In genomic region chr11:113313601-113314000, GRCh38 we compare ENCODE assay signal across 8 cellular contexts. TPM values are rescaled to one million over a fixed set of nuclear protein-coding genes. Genes with fewer than 3 reads are reported as not detected.
DNase-seq lines count a peak whose midpoint lies in the region; ATAC-seq and TF ChIP-seq lines count a peak whose summit lies in the region.

No MANE protein-coding gene starts in this region.

- peaks cover 29% of the 10 kb centered on the region for H3K4me1 Mint-ChIP-seq in activated T-cell treated with anti-CD3 and anti-CD28 coated beads, Interleukin-2, amount 50 U/mL, for 4 hours (ENCODE audit: low read depth)
- peaks cover 23% of the 10 kb centered on the region for H3K4me1 Mint-ChIP-seq in activated CD4-positive, alpha-beta memory T cell treated with anti-CD3 and anti-CD28 coated beads for 36 hours (ENCODE audit: low read depth)

- no peak overlapping the region for H3K27ac Mint-ChIP-seq in activated CD4-positive, alpha-beta memory T cell treated with anti-CD3 and anti-CD28 coated beads for 36 hours

- no peak for DNase-seq in activated T-cell treated with anti-CD3 and anti-CD28 coated beads, Interleukin-2, amount 50 U/mL, for 4 hours
- no peak for DNase-seq in activated T-cell treated with anti-CD3 and anti-CD28 coated beads for 4 hours
- DNase-seq in activated CD4-positive, alpha-beta memory T cell treated with anti-CD3 and anti-CD28 coated beads for 36 hours = peak; percentile 44
- DNase-seq in thoracic aorta (ENCODE audit: low spot score) = no peak
- DNase-seq in SKM-1 (lab: John Stamatoyannopoulos, UW; ENCODE audit: unreplicated experiment) = no peak
- no peak for DNase-seq in NOMO-1 (lab: John Stamatoyannopoulos, UW; ENCODE audit: unreplicated experiment in 2 of 2)

- TF ChIP-seq CTCF in thoracic aorta (IDR thresholded peaks at IDR 0.05) = no peak

- H3K4me1 ChIP-seq in thoracic aorta (ENCODE audit: control insufficient read depth in 1 of 2, low read depth in 2 of 2) = peaks cover 4 to 18% of the 10 kb centered on the region in 2 donors

- peaks cover 16% of the 10 kb centered on the region for H3K36me3 Mint-ChIP-seq in activated T-cell treated with anti-CD3 and anti-CD28 coated beads, Interleukin-2, amount 50 U/mL, for 4 hours (ENCODE audit: insufficient read depth)
- peaks cover 13% of the 10 kb centered on the region for H3K36me3 Mint-ChIP-seq in activated CD4-positive, alpha-beta memory T cell treated with anti-CD3 and anti-CD28 coated beads for 36 hours

- peak overlapping the region; percentile 83 for H3K4me3 Mint-ChIP-seq in activated T-cell treated with anti-CD3 and anti-CD28 coated beads, Interleukin-2, amount 50 U/mL, for 4 hours
- H3K4me3 Mint-ChIP-seq in activated CD4-positive, alpha-beta memory T cell treated with anti-CD3 and anti-CD28 coated beads for 36 hours = peak overlapping the region; percentile 83

- H3K27me3 ChIP-seq in thoracic aorta (replicated peaks; ENCODE audit: insufficient read depth) = no peaks in the 10 kb centered on the region

- POLR2A ChIA-PET in activated CD4-positive, alpha-beta memory T cell treated with anti-CD3 and anti-CD28 coated beads for 36 hours (lab: Charles Lee) = interaction anchor here (0.6 to 1.1 kb wide), 2 partner anchors 9 to 88 kb away, joined by 3 to 4 read pairs; no protein-coding TSS in a partner anchor

- H3K9me3 ChIP-seq in iPS-18c (ENCODE audit: control insufficient read depth, insufficient read depth, low read length) (no peaks in the 10 kb centered on the region), thoracic aorta (no peaks in the 10 kb centered on the region)

- H3K4me3 ChIP-seq in iPS-18c (ENCODE audit: insufficient read depth, low read depth, low read length) = peak overlapping the region; percentile 21; the same call in 1 of the 2 replicates
- H3K4me3 ChIP-seq in thoracic aorta = peak overlapping the region; percentile 77

- CTCF ChIA-PET in activated CD4-positive, alpha-beta memory T cell treated with anti-CD3 and anti-CD28 coated beads for 36 hours (lab: Charles Lee) = interaction anchor here (0.8 to 2.5 kb wide), 5 partner anchors 8 to 726 kb away, joined by 3 to 13 read pairs (median 4); partner anchors contain the start of gene ZW10

- intact Hi-C loops in activated CD4-positive, alpha-beta memory T cell treated with anti-CD3 and anti-CD28 coated beads for 36 hours (cut with micrococcal nuclease) = loop anchor here (5.0 to 10.0 kb wide), 2 partner anchors 1124 to 1439 kb away; partner anchors contain the start of genes ALG9, CFAP68, FDXACB1 and REXO2

- no peaks in the 10 kb centered on the region for H3K36me3 ChIP-seq in thoracic aorta

- ATAC-seq in activated T-cell treated with anti-CD3 and anti-CD28 coated beads, Interleukin-2, amount 50 U/mL, for 4 hours = no peak
- ATAC-seq in thoracic aorta (ENCODE audit: insufficient number of reproducible peaks, low FRiP score, low read depth) (no peak), GM21737 (IDR thresholded peaks at IDR 0.05; ENCODE audit: unreplicated experiment) (no peak)

- H3K27ac ChIP-seq in thoracic aorta = peak overlapping the region; percentile 27 to 68

- H3K27me3 Mint-ChIP-seq in activated T-cell treated with anti-CD3 and anti-CD28 coated beads, Interleukin-2, amount 50 U/mL, for 4 hours (ENCODE audit: low read depth) = no peaks in the 10 kb centered on the region
- H3K27me3 Mint-ChIP-seq in activated CD4-positive, alpha-beta memory T cell treated with anti-CD3 and anti-CD28 coated beads for 36 hours = no peaks in the 10 kb centered on the region

- H3K9me3 Mint-ChIP-seq in activated T-cell treated with anti-CD3 and anti-CD28 coated beads, Interleukin-2, amount 50 U/mL, for 4 hours = no peaks in the 10 kb centered on the region
- H3K9me3 Mint-ChIP-seq in activated CD4-positive, alpha-beta memory T cell treated with anti-CD3 and anti-CD28 coated beads for 36 hours = no peaks in the 10 kb centered on the region

RNA-seq across cellular contexts. Expression of gene TTC12, which starts 0.8 kb away (rescaled TPM):
- total RNA-seq in activated T-cell treated with anti-CD3 and anti-CD28 coated beads, Interleukin-2, amount 50 U/mL, for 4 hours = 10 to 100 TPM in 1 of 3 donors, 1 to 10 TPM in 2; 4.0 to 11.0 (median 7.5) TPM
- 1 to 10 TPM; 7.4 to 8.9 TPM for total RNA-seq in activated CD4-positive, alpha-beta memory T cell treated with anti-CD3 and anti-CD28 coated beads for 36 hours
- 10 to 100 TPM; 15.2 to 21.9 TPM for total RNA-seq in thoracic aorta
